8 cellular contexts compared by ENCODE assay signal in the genomic region with DNA sequence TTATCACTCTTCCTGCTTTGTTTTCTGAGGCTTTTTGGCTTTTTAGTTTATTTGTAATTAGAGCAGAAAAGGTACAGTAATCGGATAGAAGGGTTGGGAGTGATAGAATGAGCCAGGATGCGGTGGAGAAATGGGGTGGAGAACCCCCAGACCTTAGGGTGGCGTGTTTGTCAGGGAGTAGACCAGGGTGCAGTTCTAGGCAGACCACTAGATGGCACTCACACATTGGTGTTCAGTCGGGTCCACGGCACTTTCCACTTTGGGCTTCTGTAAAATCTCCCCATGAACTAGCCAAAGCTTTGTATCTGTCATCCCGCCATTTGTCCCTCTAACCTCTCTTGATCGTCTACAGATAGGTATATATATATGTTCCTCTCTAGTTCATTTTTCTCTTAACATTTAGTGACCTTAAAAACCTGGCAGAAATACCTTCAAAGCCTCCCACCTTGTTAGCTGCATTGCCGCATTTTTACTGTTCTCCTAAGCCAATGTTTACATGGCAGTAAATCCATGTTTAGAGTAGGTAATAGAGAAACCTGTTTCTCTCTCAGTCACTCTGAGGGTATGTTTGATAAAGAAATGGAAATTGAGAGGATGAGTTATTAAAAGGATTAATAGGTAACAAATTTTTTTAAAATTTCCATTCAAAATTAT. TPM values are rescaled to one million over a fixed set of nuclear protein-coding genes. Genes with fewer than 3 reads are reported as not detected.
A peak's percentile ranks its signal among the peaks of the same experiment; 100 is the strongest.
DNase-seq lines count a peak whose midpoint lies in the region; ATAC-seq, FAIRE-seq and TF ChIP-seq lines count a peak whose summit lies in the region.

No MANE protein-coding gene starts in this region.

- peak overlapping the region; percentile 55 for H3K4me3 Mint-ChIP-seq in activated naive CD4-positive, alpha-beta T cell treated with anti-CD3 and anti-CD28 coated beads, Interleukin-2, amount 10 ng/mL, durations not matched to agents 7 days and 5 days

- peak; percentile 77 for ATAC-seq in DND-41 (ENCODE audit: insufficient read depth, low read depth)
- peak; percentile 63 to 97 (median 96) for ATAC-seq in pancreas
- peak; percentile 81 to 88 for ATAC-seq in upper lobe of left lung (ENCODE audit: low FRiP score in 2 of 2)

- TF ChIP-seq POLR2A in upper lobe of left lung (IDR thresholded peaks at IDR 0.05), result no peak

- H3K4me1 Mint-ChIP-seq in activated naive CD4-positive, alpha-beta T cell treated with anti-CD3 and anti-CD28 coated beads, Interleukin-2, amount 10 ng/mL, durations not matched to agents 7 days and 5 days, result peaks cover 55% of the 10 kb centered on the region

- H3K4me2 ChIP-seq in DND-41 (ENCODE audit: insufficient read depth, low read length), result peak overlapping the region; percentile 62

- WGBS in pancreas, 2 donors, result 7 to 8% methylated on average over 8 of the region's 8 CpGs
- WGBS in upper lobe of left lung, 2 donors, result 11 to 12% methylated on average over 8 of the region's 8 CpGs

- DNase-seq in DND-41 (peak; percentile 87), HCEC 1CT (peak; percentile 61), NAMALWA (ENCODE audit: low spot score) (peak; percentile 85), SK-N-MC (ENCODE audit: low read depth, low spot score) (no peak), glomerular visceral epithelial cell (ENCODE audit: extremely low spot score) (peak; percentile 82), pancreas (peak; percentile 51 to 82 (median 62)), upper lobe of left lung (peak in 1 of 2 donors; percentile 73)
- peak; percentile 91 for DNase-seq in activated naive CD4-positive, alpha-beta T cell treated with anti-CD3 and anti-CD28 coated beads, Interleukin-2, amount 10 ng/mL, durations not matched to agents 7 days and 5 days

- H3K4me1 ChIP-seq in DND-41 (ENCODE audit: insufficient read depth, low read length) (peaks cover 45% of the 10 kb centered on the region), pancreas (peaks cover 0 to 5% (median 0%) of the 10 kb centered on the region in 3 donors), upper lobe of left lung (peaks cover 8 to 21% (median 17%) of the 10 kb centered on the region in 4 donors)

- TF ChIP-seq CTCF in DND-41 (IDR thresholded peaks at IDR 0.05; ENCODE audit: borderline replicate concordance, extremely low read depth, low read length, poor library complexity, severe bottlenecking) (peak; percentile 99), pancreas (IDR thresholded peaks at IDR 0.05) (peak; percentile 72 to 89 (median 84)), upper lobe of left lung (IDR thresholded peaks at IDR 0.05) (peak; percentile 78 to 93 (median 80))

- no peaks in the 10 kb centered on the region for H4K20me1 ChIP-seq in DND-41 (ENCODE audit: insufficient read depth, low read length)

- H3K36me3 ChIP-seq in DND-41 (ENCODE audit: insufficient read depth, low read length) (no peaks in the 10 kb centered on the region; the same call in 1 of the 2 replicates), SK-N-MC (ENCODE audit: insufficient read depth, low read length) (no peaks in the 10 kb centered on the region), pancreas (no peaks in the 10 kb centered on the region), upper lobe of left lung (no peaks in the 10 kb centered on the region)

- H3K9me3 ChIP-seq in DND-41 (ENCODE audit: insufficient read depth, low read length, severe bottlenecking) (no peaks in the 10 kb centered on the region), SK-N-MC (ENCODE audit: low read depth, low read length) (no peaks in the 10 kb centered on the region), pancreas (no peaks in the 10 kb centered on the region), upper lobe of left lung (no peaks in the 10 kb centered on the region)

- peak overlapping the region; percentile 53 for H3K9ac ChIP-seq in DND-41 (ENCODE audit: low read depth, low read length)
- peak overlapping the region; percentile 54 for H3K9ac ChIP-seq in SK-N-MC (ENCODE audit: insufficient read length)

- H3K27me3 Mint-ChIP-seq in activated naive CD4-positive, alpha-beta T cell treated with anti-CD3 and anti-CD28 coated beads, Interleukin-2, amount 10 ng/mL, durations not matched to agents 7 days and 5 days, result no peaks in the 10 kb centered on the region

- peak overlapping the region; percentile 86 for H3K27ac ChIP-seq in DND-41 (ENCODE audit: low read length)
- H3K27ac ChIP-seq in SK-N-MC, result peak overlapping the region; percentile 93
- H3K27ac ChIP-seq in pancreas, result no peak overlapping the region
- no peak overlapping the region for H3K27ac ChIP-seq in upper lobe of left lung

- H3K4me3 ChIP-seq in DND-41 (ENCODE audit: low read depth in 1 of 2, low read length in 2 of 2) (peak overlapping the region; percentile 13 to 50; a peak in 3 of 4 replicates), SK-N-MC (peak overlapping the region; percentile 63), pancreas (no peak overlapping the region), upper lobe of left lung (no peak overlapping the region)

- peak; percentile 88 for FAIRE-seq in pancreas (lab: Jason Lieb, UNC)

- no peaks in the 10 kb centered on the region for H3K9me3 Mint-ChIP-seq in activated naive CD4-positive, alpha-beta T cell treated with anti-CD3 and anti-CD28 coated beads, Interleukin-2, amount 10 ng/mL, durations not matched to agents 7 days and 5 days

- TF ChIP-seq EP300 in upper lobe of left lung (IDR thresholded peaks at IDR 0.05), result no peak

- H3K36me3 Mint-ChIP-seq in activated naive CD4-positive, alpha-beta T cell treated with anti-CD3 and anti-CD28 coated beads, Interleukin-2, amount 10 ng/mL, durations not matched to agents 7 days and 5 days, result no peaks in the 10 kb centered on the region

- H2AFZ ChIP-seq in DND-41 (ENCODE audit: low read depth, low read length), result peak overlapping the region; percentile 56

- H3K79me2 ChIP-seq in DND-41 (ENCODE audit: insufficient read depth, low read length), result no peaks in the 10 kb centered on the region

- H3K27me3 ChIP-seq in DND-41 (ENCODE audit: insufficient read depth, low read length, poor library complexity) (no peaks in the 10 kb centered on the region), pancreas (no peaks in the 10 kb centered on the region), upper lobe of left lung (peaks cover 0 to 2% (median 0%) of the 10 kb centered on the region in 4 donors)

- peak overlapping the region; percentile 99 for H3K27ac Mint-ChIP-seq in activated naive CD4-positive, alpha-beta T cell treated with anti-CD3 and anti-CD28 coated beads, Interleukin-2, amount 10 ng/mL, durations not matched to agents 7 days and 5 days

- intact Hi-C loops in pancreas (cut with DNase I), result no loop called here

- CTCF ChIA-PET in activated naive CD4-positive, alpha-beta T cell treated with anti-CD3 and anti-CD28 coated beads, Interleukin-2, amount 10 ng/mL, durations not matched to agents 7 days and 5 days (lab: Charles Lee), result interaction anchor here (0.6 to 4.0 kb wide), 35 partner anchors 8 to 1462 kb away, joined by 3 to 25 read pairs (median 4); a partner anchor contains a TSS

RNA-seq across cellular contexts. Expression of a gene that starts 49.7 kb away (rescaled TPM):
- total RNA-seq in pancreas (1 to 10 TPM; 3.9 to 5.9 (median 5.4) TPM), upper lobe of left lung (10 to 100 TPM in 1 of 6 donors, 1 to 10 TPM in 5; 3.9 to 16.8 (median 5.8) TPM)
- 1 to 10 TPM; 4.3 to 6.8 TPM for polyA plus RNA-seq in pancreas

Comparison
In these comparisons a context has a peak if more than half of its experiments do, and no peak if none do; other contexts are left out.
1. H3K27ac ChIP-seq: peak in DND-41 (single experiment) and SK-N-MC (single experiment); none in pancreas (0 of 4) and upper lobe of left lung (0 of 4).
2. H3K4me3 ChIP-seq: peak in DND-41 (2 of 2) and SK-N-MC (single experiment); none in pancreas (0 of 4) and upper lobe of left lung (0 of 4).
3. Peak in every context shown above with its lines, with median percentiles within 50 percentile points of each other: ATAC-seq and CTCF ChIP-seq.